In the genomic region with DNA sequence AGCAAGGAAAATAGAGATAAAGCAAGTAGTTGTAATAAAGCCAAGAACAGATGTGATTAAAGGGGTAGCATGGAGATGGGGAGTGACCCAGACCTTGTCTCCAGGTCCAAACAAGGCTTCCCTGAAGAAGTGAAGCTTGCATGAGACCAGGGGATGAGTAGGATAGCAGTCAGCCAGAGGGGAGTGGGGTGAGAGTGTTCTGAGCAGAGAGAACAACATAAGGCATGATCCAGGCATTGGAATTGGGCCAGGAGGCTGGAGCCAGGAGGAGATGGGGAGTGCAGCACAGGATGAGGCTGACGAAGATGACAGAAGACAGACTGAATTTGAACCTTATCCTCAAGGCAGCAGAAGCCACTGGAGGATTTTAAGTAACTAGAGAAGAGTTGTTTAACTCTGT, we compare ENCODE assay signal across 10 cellular contexts. TPM values are rescaled to one million over a fixed set of nuclear protein-coding genes. Genes with fewer than 3 reads are reported as not detected.
DNase-seq lines count a peak whose midpoint lies in the region; TF ChIP-seq lines count a peak whose summit lies in the region.
"Had no signal": no experiment of that assay in that cellular context is flagged by ENCODE, and none has a peak within 500 bp of the region (broad histone marks: within the 10 kb centered on the region; RNA-seq: fewer than 3 reads in every experiment).

No MANE protein-coding gene starts in this region.

- H3K9me3 ChIP-seq in hepatocyte (ENCODE audit: low read depth) (no peaks in the 10 kb centered on the region), tibial nerve (no peaks in the 10 kb centered on the region)

- H3K4me3 ChIP-seq in hepatocyte: no peak overlapping the region
- no peak overlapping the region for H3K4me3 ChIP-seq in tibial nerve

- H3K4me3 Mint-ChIP-seq in brain: peak overlapping the region in 2 of 5 experiments; percentile 15 to 20
- H3K4me3 Mint-ChIP-seq: neural crest cell had no signal

- peaks cover 18% of the 10 kb centered on the region for H3K36me3 Mint-ChIP-seq in brain

- H3K4me1 Mint-ChIP-seq in brain: peaks cover 32% of the 10 kb centered on the region

- peak; percentile 4 for DNase-seq in NCI-H1105 treated with DMSO at 0.1 percent for 48 hours (lab: John Stamatoyannopoulos, UW)
- no peak for DNase-seq in NCI-H1105 (lab: John Stamatoyannopoulos, UW)
- peak; percentile 55 for DNase-seq in hepatocyte (ENCODE audit: low spot score)
- DNase-seq in tibial nerve (ENCODE audit: low spot score in 2 of 2): peak in 1 of 2 donors; percentile 40
- DNase-seq in NAMALWA (ENCODE audit: low spot score): no peak
- DNase-seq in NCI-H187 (lab: John Stamatoyannopoulos, UW): no peak
- no peak for DNase-seq in activated CD4-positive, CD25-positive, alpha-beta regulatory T cell (lab: John Stamatoyannopoulos, UW)

- H3K27me3 Mint-ChIP-seq in brain: no peaks in the 10 kb centered on the region

- no peaks in the 10 kb centered on the region for H3K79me2 ChIP-seq in hepatocyte

- H3K27ac ChIP-seq in hepatocyte: no peak overlapping the region
- H3K27ac ChIP-seq in tibial nerve: peak overlapping the region in 3 of 4 donors; percentile 52 to 92 (median 81)

- H3K27me3 ChIP-seq in hepatocyte (peaks cover 11% of the 10 kb centered on the region), tibial nerve (no peaks in the 10 kb centered on the region)

- WGBS in hepatocyte (ENCODE audit: low lambda C conversion rate, missing lambda C conversion rate): 60% methylated on average over 1 of the region's 1 CpG
- WGBS in tibial nerve, 2 donors: 9 to 23% methylated on average over 1 of the region's 1 CpG

- no peak for TF ChIP-seq POLR2A in tibial nerve (IDR thresholded peaks at IDR 0.05)

- no peak for TF ChIP-seq EP300 in tibial nerve (IDR thresholded peaks at IDR 0.05)

- H3K4me2 ChIP-seq in hepatocyte: no peak overlapping the region

- no peak for TF ChIP-seq CTCF in brain (conservative IDR thresholded peaks at IDR 0.05)
- TF ChIP-seq CTCF in hepatocyte (IDR thresholded peaks at IDR 0.05; ENCODE audit: poor library complexity): no peak
- TF ChIP-seq CTCF in tibial nerve (IDR thresholded peaks at IDR 0.05): no peak

- no peaks in the 10 kb centered on the region for H4K20me1 ChIP-seq in hepatocyte (ENCODE audit: insufficient read depth, poor library complexity, severe bottlenecking)

- no peaks in the 10 kb centered on the region for H3K9me2 ChIP-seq in hepatocyte (replicated peaks; ENCODE audit: insufficient read depth)

- peaks cover 0 to 4% (median 3%) of the 10 kb centered on the region in 5 experiments for H3K9me3 Mint-ChIP-seq in brain
- H3K9me3 Mint-ChIP-seq: activated T-helper 2 cell treated with anti-CD3 and anti-CD28 coated beads, Interferon-gamma antibody, Interleukin-2, Interleukin-4, amounts not matched to agents 10 μg/mL and 5 μg/mL and 100 μg/mL, durations not matched to agents 14 hours and 24 hours and 36 hours; neural crest cell had no signal

- peak overlapping the region in 3 of 5 experiments; percentile 16 to 63 (median 44) for H3K27ac Mint-ChIP-seq in brain
- H3K27ac Mint-ChIP-seq: activated T-helper 2 cell treated with anti-CD3 and anti-CD28 coated beads, Interferon-gamma antibody, Interleukin-2, Interleukin-4, amounts not matched to agents 10 μg/mL and 5 μg/mL and 100 μg/mL, durations not matched to agents 14 hours and 24 hours and 36 hours had no signal

- no peaks in the 10 kb centered on the region for H3K4me1 ChIP-seq in hepatocyte (ENCODE audit: insufficient read depth)
- H3K4me1 ChIP-seq in tibial nerve: peaks cover 0 to 83% (median 31%) of the 10 kb centered on the region in 4 donors

- no peaks in the 10 kb centered on the region for H3K36me3 ChIP-seq in hepatocyte (replicated peaks; ENCODE audit: insufficient read depth, low read depth)
- no peaks in the 10 kb centered on the region for H3K36me3 ChIP-seq in tibial nerve

- no peak overlapping the region for H2AFZ ChIP-seq in hepatocyte

RNA-seq across cellular contexts. Expression of a gene that starts 7.2 kb away (rescaled TPM):
- polyA plus RNA-seq in brain (ENCODE audit: insufficient read depth, low read depth, low replicate concordance): 14.9 TPM
- total RNA-seq in hepatocyte: 2.9 and 3.9 TPM in 2 replicates
- polyA plus RNA-seq in hepatocyte: 1.0 and 1.7 TPM in 2 replicates
- 100 to 1,000 TPM in 1 of 4 donors, 10 to 100 TPM in 3; 41.6 to 113 (median 54.7) TPM for total RNA-seq in tibial nerve

RNA-seq across cellular contexts. Expression of a gene that starts 21.2 kb away (rescaled TPM):
- polyA plus RNA-seq in brain (ENCODE audit: insufficient read depth, low read depth, low replicate concordance) (20.4 TPM), hepatocyte (5.1 and 5.5 TPM in 2 replicates)
- total RNA-seq in hepatocyte (5.1 and 7.6 TPM in 2 replicates), tibial nerve (10 to 100 TPM; 16.8 to 24.9 (median 19.9) TPM)

Comparison
In these comparisons a context has a peak if more than half of its experiments do, and no peak if none do; other contexts are left out.
1. DNase-seq: peak in NCI-H1105 treated with DMSO at 0.1 percent for 48 hours (single experiment) and hepatocyte (single experiment); none in NCI-H1105 (single experiment), NAMALWA (single experiment), NCI-H187 (0 of 2) and activated CD4-positive, CD25-positive, alpha-beta regulatory T cell (0 of 4).